In the genomic region with DNA sequence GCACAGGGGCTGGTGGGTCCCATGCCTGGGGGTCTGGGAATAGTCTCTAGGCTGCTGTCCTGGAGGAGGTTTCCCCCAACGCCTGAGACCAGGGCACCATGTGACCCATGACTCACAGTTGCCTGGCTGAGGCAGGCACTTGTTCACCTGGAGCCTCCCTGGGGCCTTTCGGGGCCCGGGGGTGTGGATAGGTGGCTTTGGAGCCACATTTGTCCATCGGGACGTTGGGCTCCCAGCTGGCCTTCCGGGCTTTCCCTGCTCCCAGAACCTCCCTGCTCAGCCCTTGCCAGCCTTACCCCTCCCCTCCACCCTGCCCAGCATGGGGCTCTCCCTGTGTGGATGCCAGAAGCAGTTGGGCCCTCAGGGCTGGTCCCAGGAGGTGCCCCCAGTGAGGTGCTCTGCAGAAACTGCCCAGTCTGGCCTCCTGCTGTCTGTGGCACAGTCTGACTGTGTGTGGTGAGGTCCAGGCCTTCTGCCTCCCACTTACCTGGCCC, we compare ENCODE assay signal across 1 cellular context.
A peak's percentile ranks its signal among the peaks of the same experiment; 100 is the strongest.
TF ChIP-seq lines count a peak whose summit lies in the region.

No MANE protein-coding gene starts in this region.

TF ChIP-seq in HepG2, 621 proteins besides CTCF, POLR2A, EP300 and RAD21 (continued from another document):
- TF ChIP-seq RBM22 (optimal IDR thresholded peaks at IDR 0.05; ENCODE audit: low read length) (no peak), ZFP36L1 (CRISPR knock-in tag; IDR thresholded peaks at IDR 0.05) (no peak), ZMYM2 (CRISPR knock-in tag; IDR thresholded peaks at IDR 0.05) (no peak), FOSL2 (CRISPR knock-in tag; IDR thresholded peaks at IDR 0.05) (peak; percentile 46), ZFP36 (IDR thresholded peaks at IDR 0.05; ENCODE audit: borderline replicate concordance, low read depth, low read length, partially characterized antibody) (no peak), ZBTB8A (CRISPR knock-in tag; IDR thresholded peaks at IDR 0.05; ENCODE audit: borderline replicate concordance, low read depth) (no peak)
- TF ChIP-seq, protein P1, sequence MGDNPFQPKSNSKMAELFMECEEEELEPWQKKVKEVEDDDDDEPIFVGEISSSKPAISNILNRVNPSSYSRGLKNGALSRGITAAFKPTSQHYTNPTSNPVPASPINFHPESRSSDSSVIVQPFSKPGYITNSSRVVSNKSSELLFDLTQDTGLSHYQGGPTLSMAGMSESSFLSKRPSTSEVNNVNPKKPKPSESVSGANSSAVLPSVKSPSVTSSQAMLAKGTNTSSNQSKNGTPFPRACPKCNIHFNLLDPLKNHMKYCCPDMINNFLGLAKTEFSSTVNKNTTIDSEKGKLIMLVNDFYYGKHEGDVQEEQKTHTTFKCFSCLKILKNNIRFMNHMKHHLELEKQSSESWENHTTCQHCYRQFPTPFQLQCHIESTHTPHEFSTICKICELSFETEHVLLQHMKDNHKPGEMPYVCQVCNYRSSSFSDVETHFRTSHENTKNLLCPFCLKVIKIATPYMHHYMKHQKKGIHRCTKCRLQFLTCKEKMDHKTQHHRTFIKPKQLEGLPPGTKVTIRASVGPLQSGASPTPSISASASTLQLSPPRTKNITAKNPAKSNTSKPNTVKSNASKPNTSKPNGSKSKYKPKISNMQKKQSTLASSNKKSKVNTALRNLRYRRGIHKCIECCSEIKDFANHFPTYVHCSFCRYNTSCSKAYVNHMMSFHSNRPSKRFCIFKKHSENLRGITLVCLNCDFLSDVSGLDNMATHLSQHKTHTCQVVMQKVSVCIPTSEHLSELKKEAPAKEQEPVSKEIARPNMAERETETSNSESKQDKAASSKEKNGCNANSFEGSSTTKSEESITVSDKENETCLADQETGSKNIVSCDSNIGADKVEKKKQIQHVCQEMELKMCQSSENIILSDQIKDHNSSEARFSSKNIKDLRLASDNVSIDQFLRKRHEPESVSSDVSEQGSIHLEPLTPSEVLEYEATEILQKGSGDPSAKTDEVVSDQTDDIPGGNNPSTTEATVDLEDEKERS (CRISPR knock-in tag; IDR thresholded peaks at IDR 0.05) = no peak
- TF ChIP-seq, protein P2, sequence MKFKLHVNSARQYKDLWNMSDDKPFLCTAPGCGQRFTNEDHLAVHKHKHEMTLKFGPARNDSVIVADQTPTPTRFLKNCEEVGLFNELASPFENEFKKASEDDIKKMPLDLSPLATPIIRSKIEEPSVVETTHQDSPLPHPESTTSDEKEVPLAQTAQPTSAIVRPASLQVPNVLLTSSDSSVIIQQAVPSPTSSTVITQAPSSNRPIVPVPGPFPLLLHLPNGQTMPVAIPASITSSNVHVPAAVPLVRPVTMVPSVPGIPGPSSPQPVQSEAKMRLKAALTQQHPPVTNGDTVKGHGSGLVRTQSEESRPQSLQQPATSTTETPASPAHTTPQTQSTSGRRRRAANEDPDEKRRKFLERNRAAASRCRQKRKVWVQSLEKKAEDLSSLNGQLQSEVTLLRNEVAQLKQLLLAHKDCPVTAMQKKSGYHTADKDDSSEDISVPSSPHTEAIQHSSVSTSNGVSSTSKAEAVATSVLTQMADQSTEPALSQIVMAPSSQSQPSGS (CRISPR knock-in tag; IDR thresholded peaks at IDR 0.05) = no peak
- TF ChIP-seq, protein P3, sequence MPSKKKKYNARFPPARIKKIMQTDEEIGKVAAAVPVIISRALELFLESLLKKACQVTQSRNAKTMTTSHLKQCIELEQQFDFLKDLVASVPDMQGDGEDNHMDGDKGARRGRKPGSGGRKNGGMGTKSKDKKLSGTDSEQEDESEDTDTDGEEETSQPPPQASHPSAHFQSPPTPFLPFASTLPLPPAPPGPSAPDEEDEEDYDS (CRISPR knock-in tag; IDR thresholded peaks at IDR 0.05) = no peak
- TF ChIP-seq, protein P4, sequence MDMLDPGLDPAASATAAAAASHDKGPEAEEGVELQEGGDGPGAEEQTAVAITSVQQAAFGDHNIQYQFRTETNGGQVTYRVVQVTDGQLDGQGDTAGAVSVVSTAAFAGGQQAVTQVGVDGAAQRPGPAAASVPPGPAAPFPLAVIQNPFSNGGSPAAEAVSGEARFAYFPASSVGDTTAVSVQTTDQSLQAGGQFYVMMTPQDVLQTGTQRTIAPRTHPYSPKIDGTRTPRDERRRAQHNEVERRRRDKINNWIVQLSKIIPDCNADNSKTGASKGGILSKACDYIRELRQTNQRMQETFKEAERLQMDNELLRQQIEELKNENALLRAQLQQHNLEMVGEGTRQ (IDR thresholded peaks at IDR 0.05; ENCODE audit: low read depth, low read length) = 0 out of 2 replicates have a peak, but pooled peaks have one; percentile 7
- TF ChIP-seq, protein P4 (CRISPR knock-in tag; IDR thresholded peaks at IDR 0.05; ENCODE audit: borderline replicate concordance) = no peak
